9 cellular contexts compared by ENCODE assay signal in the genomic region with DNA sequence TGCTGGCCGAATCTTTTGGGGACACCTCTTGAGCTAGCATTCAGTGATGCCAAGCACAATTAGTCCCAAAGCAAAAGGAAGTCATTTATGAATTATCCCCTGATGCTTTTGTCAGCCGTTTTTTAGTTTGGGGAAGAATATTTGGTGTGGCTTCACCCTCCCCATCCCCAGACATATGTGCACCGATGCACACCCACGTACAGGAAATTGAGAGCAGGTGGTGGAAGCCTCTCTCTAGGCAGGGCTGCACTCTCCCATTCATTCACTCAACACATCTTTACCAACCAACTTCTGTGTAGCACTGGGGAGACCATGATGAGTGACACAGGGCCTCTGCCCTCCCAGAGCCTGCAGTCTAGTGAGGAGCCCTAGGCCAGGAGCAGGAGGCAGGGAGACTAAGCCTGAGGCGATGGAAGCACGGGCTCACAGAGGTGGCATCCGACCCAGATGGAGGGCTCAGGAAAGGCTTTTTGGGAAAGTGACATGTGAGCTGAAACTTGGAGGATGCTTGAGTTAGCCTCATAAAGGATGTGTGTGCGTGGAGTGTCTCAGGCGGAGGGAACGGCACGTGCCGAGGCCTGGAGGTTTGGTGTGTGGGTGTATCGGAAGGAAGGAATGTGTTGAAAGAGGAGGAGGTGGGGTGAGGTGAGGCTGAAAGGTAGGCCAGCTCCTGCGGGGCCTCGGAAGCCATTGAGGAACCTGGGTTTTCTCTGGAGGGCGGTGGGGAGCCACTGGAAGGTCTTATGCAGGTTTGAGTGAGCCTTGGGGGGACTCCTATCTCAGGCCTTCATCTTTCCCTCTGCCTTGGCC. TPM values are rescaled to one million over a fixed set of nuclear protein-coding genes. Genes with fewer than 3 reads are reported as not detected.
DNase-seq lines count a peak whose midpoint lies in the region; ATAC-seq, FAIRE-seq and TF ChIP-seq lines count a peak whose summit lies in the region.
"Had no signal": no experiment of that assay in that cellular context is flagged by ENCODE, and none has a peak within 500 bp of the region (broad histone marks: within the 10 kb centered on the region; RNA-seq: fewer than 3 reads in every experiment).

No MANE protein-coding gene starts in this region.

- H3K27ac Mint-ChIP-seq in activated T-helper 1 cell treated with anti-CD3 and anti-CD28 coated beads, Interleukin-12 subunit alpha, Interleukin-12 subunit beta, Interleukin-2, Interleukin-4 antibody, amounts not matched to agents 30 ng/mL and 10 ng/mL and 1 ng/mL, durations not matched to agents 14 hours and 24 hours and 36 hours = peak overlapping the region; percentile 84
- H3K27ac Mint-ChIP-seq in neural crest cell (ENCODE audit: unreplicated experiment) = peak overlapping the region; percentile 22

- H3K27me3 Mint-ChIP-seq in activated T-helper 1 cell treated with anti-CD3 and anti-CD28 coated beads, Interleukin-12 subunit alpha, Interleukin-12 subunit beta, Interleukin-2, Interleukin-4 antibody, amounts not matched to agents 30 ng/mL and 10 ng/mL and 1 ng/mL, durations not matched to agents 14 hours and 24 hours and 36 hours (ENCODE audit: insufficient read depth) = no peaks in the 10 kb centered on the region
- H3K27me3 Mint-ChIP-seq in neural crest cell (ENCODE audit: low read depth) = peaks cover 4% of the 10 kb centered on the region

- H3K4me3 Mint-ChIP-seq in activated T-helper 1 cell treated with anti-CD3 and anti-CD28 coated beads, Interleukin-12 subunit alpha, Interleukin-12 subunit beta, Interleukin-2, Interleukin-4 antibody, amounts not matched to agents 30 ng/mL and 10 ng/mL and 1 ng/mL, durations not matched to agents 14 hours and 24 hours and 36 hours = peak overlapping the region; percentile 63
- H3K4me3 Mint-ChIP-seq in neural crest cell = peak overlapping the region; percentile 57

- ATAC-seq in HG03095 (IDR thresholded peaks at IDR 0.05; ENCODE audit: unreplicated experiment) = peak; percentile 67
- no peak for ATAC-seq in GM21619 (IDR thresholded peaks at IDR 0.05; ENCODE audit: unreplicated experiment)
- no peak for ATAC-seq in GM18505 (IDR thresholded peaks at IDR 0.05; ENCODE audit: unreplicated experiment)

- H3K9me3 Mint-ChIP-seq in activated T-helper 1 cell treated with anti-CD3 and anti-CD28 coated beads, Interleukin-12 subunit alpha, Interleukin-12 subunit beta, Interleukin-2, Interleukin-4 antibody, amounts not matched to agents 30 ng/mL and 10 ng/mL and 1 ng/mL, durations not matched to agents 14 hours and 24 hours and 36 hours = no peaks in the 10 kb centered on the region
- H3K9me3 Mint-ChIP-seq in neural crest cell = no peaks in the 10 kb centered on the region

- DNase-seq in GM10266 (ENCODE audit: extremely low spot score) (peak; percentile 49), neural crest cell (ENCODE audit: low read depth, low spot score) (no peak), frontal cortex (ENCODE audit: low spot score in 2 of 2) (no peak), HPDE6-E6E7 (ENCODE audit: extremely low spot score) (no peak)
- DNase-seq in activated T-helper 1 cell treated with anti-CD3 and anti-CD28 coated beads, Interleukin-12 subunit alpha, Interleukin-12 subunit beta, Interleukin-2, Interleukin-4 antibody, amounts not matched to agents 30 ng/mL and 10 ng/mL and 1 ng/mL, durations not matched to agents 14 hours and 24 hours and 36 hours (ENCODE audit: low spot score) = no peak
- DNase-seq: NCI-H524 treated with DMSO at 0.1 percent for 48 hours had no signal

- FAIRE-seq in frontal cortex (lab: Jason Lieb, UNC) = no peak

- no peak for TF ChIP-seq POLR2A in GM18505 (IDR thresholded peaks at IDR 0.05; ENCODE audit: borderline replicate concordance, extremely low read depth, insufficient read depth, insufficient read length)

- peaks cover 2% of the 10 kb centered on the region for H3K36me3 Mint-ChIP-seq in activated T-helper 1 cell treated with anti-CD3 and anti-CD28 coated beads, Interleukin-12 subunit alpha, Interleukin-12 subunit beta, Interleukin-2, Interleukin-4 antibody, amounts not matched to agents 30 ng/mL and 10 ng/mL and 1 ng/mL, durations not matched to agents 14 hours and 24 hours and 36 hours (ENCODE audit: low read depth)
- no peaks in the 10 kb centered on the region for H3K36me3 Mint-ChIP-seq in neural crest cell (ENCODE audit: low read depth)

- TF ChIP-seq CTCF in GM10266 (IDR thresholded peaks at IDR 0.05; ENCODE audit: control insufficient read depth, insufficient read depth, low read depth, missing control alignments) (no peak), neural crest cell (conservative IDR thresholded peaks at IDR 0.05) (no peak)

- intact Hi-C loops in activated T-helper 1 cell treated with anti-CD3 and anti-CD28 coated beads, Interleukin-12 subunit alpha, Interleukin-12 subunit beta, Interleukin-2, Interleukin-4 antibody, amounts not matched to agents 30 ng/mL and 10 ng/mL and 1 ng/mL, durations not matched to agents 14 hours and 24 hours and 36 hours (cut with micrococcal nuclease) = loop anchor here (2.0 kb wide), 1 partner anchor 13 kb away; no protein-coding TSS in a partner anchor

- H3K4me1 Mint-ChIP-seq in activated T-helper 1 cell treated with anti-CD3 and anti-CD28 coated beads, Interleukin-12 subunit alpha, Interleukin-12 subunit beta, Interleukin-2, Interleukin-4 antibody, amounts not matched to agents 30 ng/mL and 10 ng/mL and 1 ng/mL, durations not matched to agents 14 hours and 24 hours and 36 hours (ENCODE audit: low read depth) = peaks cover 32% of the 10 kb centered on the region
- H3K4me1 Mint-ChIP-seq in neural crest cell = peaks cover 71% of the 10 kb centered on the region

RNA-seq across cellular contexts. Expression of a gene that starts 43.8 kb away (rescaled TPM):
- total RNA-seq in activated T-helper 1 cell treated with anti-CD3 and anti-CD28 coated beads, Interleukin-12 subunit alpha, Interleukin-12 subunit beta, Interleukin-2, Interleukin-4 antibody, amounts not matched to agents 30 ng/mL and 10 ng/mL and 1 ng/mL, durations not matched to agents 14 hours and 24 hours and 36 hours = 116 and 124 TPM in 2 replicates
- total RNA-seq in neural crest cell (102 and 108 TPM in 2 replicates), frontal cortex (142 TPM)

RNA-seq across cellular contexts. Expression of a gene that starts 44.1 kb away (rescaled TPM):
- 36.0 and 36.5 TPM in 2 replicates for total RNA-seq in activated T-helper 1 cell treated with anti-CD3 and anti-CD28 coated beads, Interleukin-12 subunit alpha, Interleukin-12 subunit beta, Interleukin-2, Interleukin-4 antibody, amounts not matched to agents 30 ng/mL and 10 ng/mL and 1 ng/mL, durations not matched to agents 14 hours and 24 hours and 36 hours
- total RNA-seq in neural crest cell = 46.8 and 53.4 TPM in 2 replicates
- 69.7 TPM for total RNA-seq in frontal cortex

RNA-seq across cellular contexts. Expression of a gene that starts 49.6 kb away (rescaled TPM):
- 3.7 and 4.6 TPM in 2 replicates for total RNA-seq in activated T-helper 1 cell treated with anti-CD3 and anti-CD28 coated beads, Interleukin-12 subunit alpha, Interleukin-12 subunit beta, Interleukin-2, Interleukin-4 antibody, amounts not matched to agents 30 ng/mL and 10 ng/mL and 1 ng/mL, durations not matched to agents 14 hours and 24 hours and 36 hours
- total RNA-seq in neural crest cell (33.1 and 36.9 TPM in 2 replicates), frontal cortex (44.8 TPM)
